ENCODE assay signal across 9 cellular contexts in the genomic region with DNA sequence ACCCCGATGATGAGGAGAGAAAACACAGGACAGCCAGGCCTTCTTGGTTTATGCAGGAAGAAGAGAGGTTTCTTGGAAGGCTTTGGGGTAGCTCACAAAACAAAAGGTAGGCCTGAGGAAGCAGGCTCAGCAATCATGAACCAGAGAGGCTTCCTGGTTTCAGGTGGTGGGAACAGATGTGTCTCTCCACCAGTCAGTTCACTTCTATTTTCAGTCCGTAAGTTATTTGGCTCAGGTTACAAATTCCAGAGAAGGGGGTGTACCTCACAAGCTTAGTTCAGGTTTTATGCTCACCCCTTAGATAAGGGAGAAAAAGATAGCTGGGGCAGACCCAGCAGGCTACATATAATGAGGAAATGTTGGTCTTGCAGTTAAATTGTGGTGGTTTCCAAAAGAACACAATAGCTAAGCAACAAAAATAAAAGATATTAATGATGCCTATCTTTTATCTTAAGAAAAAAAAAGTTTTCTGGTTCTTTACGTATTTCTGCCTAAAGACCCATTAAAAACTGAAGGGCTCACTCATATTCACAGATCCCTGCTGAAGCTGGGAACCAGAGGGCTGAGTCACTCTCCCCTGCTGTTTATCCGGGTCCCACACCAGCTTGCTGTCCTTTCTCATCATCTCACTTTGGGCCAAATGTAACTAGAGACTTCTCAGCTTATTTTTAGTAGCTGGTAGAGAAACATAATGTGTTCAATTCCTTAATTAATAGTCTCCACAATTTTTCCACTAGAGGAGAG.
DNase-seq lines count a peak whose midpoint lies in the region; ATAC-seq and TF ChIP-seq lines count a peak whose summit lies in the region.
"Had no signal": no experiment of that assay in that cellular context is flagged by ENCODE, and none has a peak within 500 bp of the region (broad histone marks: within the 10 kb centered on the region; RNA-seq: fewer than 3 reads in every experiment).

No MANE protein-coding gene starts in this region.

- no peaks in the 10 kb centered on the region for H3K27me3 ChIP-seq in heart right ventricle
- no peaks in the 10 kb centered on the region for H3K27me3 ChIP-seq in skeletal muscle tissue (ENCODE audit: control insufficient read depth in 3 of 3, insufficient read depth in 3 of 3, low read length in 3 of 3)

- H3K27ac ChIP-seq in heart right ventricle = peak overlapping the region; percentile 14 to 85 (median 77)
- peak overlapping the region; percentile 80 for H3K27ac ChIP-seq in skeletal muscle tissue (ENCODE audit: low read depth, low read length)

- WGBS in heart right ventricle, 2 donors = 41 to 56% methylated on average over 4 of the region's 4 CpGs

- H3K36me3 ChIP-seq in heart right ventricle (no peaks in the 10 kb centered on the region), skeletal muscle tissue (ENCODE audit: control insufficient read depth in 3 of 3, insufficient read depth in 3 of 3, low read length in 3 of 3) (no peaks in the 10 kb centered on the region)

- peaks cover 0 to 67% (median 50%) of the 10 kb centered on the region in 9 donors for H3K4me1 ChIP-seq in heart right ventricle
- H3K4me1 ChIP-seq in skeletal muscle tissue (ENCODE audit: control insufficient read depth in 3 of 3, insufficient read depth in 3 of 3, low read length in 3 of 3) = peaks cover 18 to 41% (median 34%) of the 10 kb centered on the region in 3 donors

- no peak overlapping the region for H3K4me3 ChIP-seq in heart right ventricle
- peak overlapping the region in 2 of 3 donors; percentile 6 to 9 for H3K4me3 ChIP-seq in skeletal muscle tissue (ENCODE audit: low read length in 3 of 3)

- no peak for TF ChIP-seq CTCF in heart right ventricle (IDR thresholded peaks at IDR 0.05)

- no peaks in the 10 kb centered on the region for H3K9me3 ChIP-seq in heart right ventricle
- H3K9me3 ChIP-seq in skeletal muscle tissue (ENCODE audit: control insufficient read depth in 3 of 3, low read length in 3 of 3) = no peaks in the 10 kb centered on the region

- peak overlapping the region in 1 of 3 donors; percentile 1 for H3K9ac ChIP-seq in skeletal muscle tissue (ENCODE audit: low read depth in 1 of 3, low read length in 3 of 3)

- peak; percentile 50 for DNase-seq in HCEC 1CT
- peak; percentile 29 for DNase-seq in T1000 (lab: John Stamatoyannopoulos, UW)
- DNase-seq in heart right ventricle = no peak
- no peak for DNase-seq in activated gamma-delta T cell (lab: John Stamatoyannopoulos, UW)
- DNase-seq in cortex of kidney (lab: John Stamatoyannopoulos, UW) = no peak
- no peak for DNase-seq in ecto neural progenitor cell (ENCODE audit: low spot score)
- DNase-seq: SHP77 treated with DMSO at 0.1 percent for 48 hours had no signal

- intact Hi-C loops in heart right ventricle (cut with DNase I) = loop anchor here in 2 of 10 donors (2.0 to 10.0 kb wide), 2 partner anchors 50 to 52 kb away; no protein-coding TSS in a partner anchor

- peak in 7 of 8 donors; percentile 29 to 66 (median 43) for ATAC-seq in heart right ventricle
- ATAC-seq in GM18873 (IDR thresholded peaks at IDR 0.05; ENCODE audit: low FRiP score, unreplicated experiment) = no peak

Comparison
In these comparisons a context has a peak if more than half of its experiments do, and no peak if none do; other contexts are left out.
1. DNase-seq: peak in HCEC 1CT (single experiment) and T1000 (single experiment); none in heart right ventricle (0 of 2), activated gamma-delta T cell (single experiment), cortex of kidney (single experiment) and ecto neural progenitor cell (single experiment).
2. H3K4me3 ChIP-seq: peak in skeletal muscle tissue (2 of 3); none in heart right ventricle (0 of 10).